14 cellular contexts compared by ENCODE assay signal in genomic region chr2:100939445-100939844, GRCh38.
DNase-seq lines count a peak whose midpoint lies in the region; ATAC-seq and TF ChIP-seq lines count a peak whose summit lies in the region.
"Had no signal": no experiment of that assay in that cellular context is flagged by ENCODE, and none has a peak within 500 bp of the region (broad histone marks: within the 10 kb centered on the region; RNA-seq: fewer than 3 reads in every experiment).

No MANE protein-coding gene starts in this region.

- peak; percentile 4 for DNase-seq in right atrium auricular region (ENCODE audit: low spot score)
- DNase-seq in Right ventricle myocardium superior: no peak
- peak; percentile 22 for DNase-seq in coronary artery (ENCODE audit: low spot score)
- DNase-seq in nephron progenitor cell: no peak
- DNase-seq in kidney tubule cell (ENCODE audit: low spot score): no peak
- DNase-seq: C1 segment of cervical spinal cord; CD4-positive, alpha-beta memory T cell; DMS79 had no signal

- H3K36me3 Mint-ChIP-seq in nephron progenitor cell (ENCODE audit: low read depth): no peaks in the 10 kb centered on the region
- H3K36me3 Mint-ChIP-seq: CD4-positive, alpha-beta memory T cell had no signal

- no peak overlapping the region for H3K4me3 Mint-ChIP-seq in nephron progenitor cell
- H3K4me3 Mint-ChIP-seq: B cell; CD4-positive, alpha-beta memory T cell had no signal

- H3K27ac Mint-ChIP-seq in nephron progenitor cell: peak overlapping the region; percentile 11
- H3K27ac Mint-ChIP-seq: B cell had no signal

- peaks cover 12% of the 10 kb centered on the region for H3K27me3 Mint-ChIP-seq in nephron progenitor cell (ENCODE audit: low read depth, poor library complexity)
- H3K27me3 Mint-ChIP-seq: CD4-positive, alpha-beta memory T cell had no signal

- ATAC-seq in Right ventricle myocardium superior (ENCODE audit: poor library complexity) (no peak), HG02571 (IDR thresholded peaks at IDR 0.05; ENCODE audit: unreplicated experiment) (no peak), HG02852 (IDR thresholded peaks at IDR 0.05; ENCODE audit: unreplicated experiment) (no peak)
- ATAC-seq: GM12878, HCT116 had no signal

- H3K4me1 ChIP-seq in right atrium auricular region: peaks cover 0 to 36% of the 10 kb centered on the region in 2 donors

- peaks cover 3% of the 10 kb centered on the region for H3K4me1 Mint-ChIP-seq in nephron progenitor cell
- H3K4me1 Mint-ChIP-seq: B cell had no signal

- intact Hi-C loops in Right ventricle myocardium superior (cut with DNase I): no loop called here

- TF ChIP-seq CTCF in right atrium auricular region (IDR thresholded peaks at IDR 0.05): no peak
- TF ChIP-seq CTCF in coronary artery (IDR thresholded peaks at IDR 0.05): no peak
- no peak for TF ChIP-seq CTCF in nephron progenitor cell (IDR thresholded peaks at IDR 0.05)

- H3K36me3 ChIP-seq in right atrium auricular region: peaks cover 9% of the 10 kb centered on the region

- H3K9me3 Mint-ChIP-seq in nephron progenitor cell: no peaks in the 10 kb centered on the region
- H3K9me3 Mint-ChIP-seq: CD4-positive, alpha-beta memory T cell had no signal

- H3K4me3 ChIP-seq in right atrium auricular region (no peak overlapping the region), coronary artery (no peak overlapping the region)
- H3K4me3 ChIP-seq: GM12878, GM23248 had no signal

- H3K9me3 ChIP-seq in right atrium auricular region: no peaks in the 10 kb centered on the region

- no peaks in the 10 kb centered on the region for H3K27me3 ChIP-seq in right atrium auricular region

- H3K27ac ChIP-seq in right atrium auricular region (no peak overlapping the region), coronary artery (no peak overlapping the region)
- H3K27ac ChIP-seq: GM23248 had no signal

Comparison
In these comparisons a context has a peak if more than half of its experiments do, and no peak if none do; other contexts are left out.
1. DNase-seq: peak in right atrium auricular region (single experiment) and coronary artery (single experiment); none in Right ventricle myocardium superior (single experiment), nephron progenitor cell (single experiment) and kidney tubule cell (single experiment).